16 cellular contexts compared by ENCODE assay signal in the genomic region with DNA sequence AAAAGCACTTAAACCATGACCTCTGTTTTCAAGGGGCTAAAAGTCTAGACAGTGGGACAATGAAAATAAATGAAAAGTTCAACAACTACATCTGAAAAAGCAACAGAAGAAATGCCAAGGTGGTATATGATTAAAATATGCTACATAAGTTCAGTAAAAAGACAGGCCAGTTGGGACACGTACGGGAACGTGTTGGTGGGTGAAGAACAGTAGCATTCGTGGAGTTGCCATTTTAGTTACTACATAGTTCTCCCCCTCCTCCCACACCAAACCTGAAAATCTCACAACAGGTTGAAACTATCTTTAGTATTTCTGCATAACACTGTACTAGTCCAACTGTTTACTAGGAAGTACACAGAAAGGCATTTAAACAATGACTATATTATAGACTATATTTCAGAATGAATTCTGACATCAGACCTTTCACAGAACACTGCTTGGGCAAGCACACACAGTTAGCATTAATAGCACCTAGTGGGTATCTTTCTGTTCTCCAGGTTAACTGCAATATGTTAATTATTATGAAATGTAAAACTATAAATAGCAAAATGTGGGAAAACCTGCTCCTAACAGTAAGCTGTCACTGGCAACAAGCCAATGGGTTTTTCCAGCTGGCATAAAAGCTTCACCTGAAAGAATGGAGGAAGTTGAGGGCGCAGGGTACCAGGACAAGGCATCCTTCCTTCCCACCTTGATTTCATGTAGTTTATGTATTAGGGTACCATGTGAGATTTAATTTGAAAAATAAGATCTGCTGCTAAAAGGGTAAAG.
DNase-seq lines count a peak whose midpoint lies in the region; ATAC-seq, FAIRE-seq and TF ChIP-seq lines count a peak whose summit lies in the region.
"Had no signal": no experiment of that assay in that cellular context is flagged by ENCODE, and none has a peak within 500 bp of the region (broad histone marks: within the 10 kb centered on the region; RNA-seq: fewer than 3 reads in every experiment).

No MANE protein-coding gene starts in this region.

- H2AFZ ChIP-seq in keratinocyte (ENCODE audit: control insufficient read depth, low read length): no peak overlapping the region

- H3K18ac ChIP-seq in mesendoderm (ENCODE audit: low read length): no peak overlapping the region

- POLR2A ChIA-PET in HEK293 (lab: Yijun Ruan, JAX): no interaction called here

- peaks cover 27% of the 10 kb centered on the region for H3K36me3 Mint-ChIP-seq in activated T-helper 17 cell treated with anti-CD3 and anti-CD28 coated beads, Interleukin-2, amount 50 U/mL, for 72 hours (ENCODE audit: low read depth)

- no peak overlapping the region for H2BK15ac ChIP-seq in mesendoderm (replicated peaks; ENCODE audit: low read depth)

- H4K20me1 ChIP-seq in keratinocyte (ENCODE audit: control insufficient read depth, extremely low read depth, insufficient read depth, low read length): no peaks in the 10 kb centered on the region

- no peak overlapping the region for H3K4me3 Mint-ChIP-seq in activated T-helper 17 cell treated with anti-CD3 and anti-CD28 coated beads, Interleukin-2, amount 50 U/mL, for 72 hours
- H3K4me3 Mint-ChIP-seq: T-cell had no signal

- H4K5ac ChIP-seq in mesendoderm (ENCODE audit: low read length): no peak overlapping the region

- H2BK120ac ChIP-seq in mesendoderm (ENCODE audit: low read depth, low read length): no peak overlapping the region

- dilution Hi-C loops in keratinocyte (cut with MboI; ENCODE audit: extremely low pct_ligation_motif_present, low sequenced_read_pairs): no loop called here

- no peak overlapping the region for H4K8ac ChIP-seq in mesendoderm (ENCODE audit: low read depth, low read length)

- H3K79me1 ChIP-seq in mesendoderm (ENCODE audit: low read length): no peaks in the 10 kb centered on the region

- CTCF ChIA-PET in HEK293 (lab: Yijun Ruan, JAX): interaction anchor here (0.6 kb wide), 1 partner anchor 1289 kb away, joined by 4 read pairs; no protein-coding TSS in a partner anchor

- FAIRE-seq in keratinocyte (lab: Jason Lieb, UNC): peak; percentile 34
- FAIRE-seq: A549, HTR-8/SVneo had no signal

- H3K23ac ChIP-seq in mesendoderm (ENCODE audit: low read length): no peak overlapping the region

- H3K27me3 Mint-ChIP-seq in activated T-helper 17 cell treated with anti-CD3 and anti-CD28 coated beads, Interleukin-2, amount 50 U/mL, for 72 hours: no peaks in the 10 kb centered on the region
- H3K27me3 Mint-ChIP-seq: T-cell had no signal

- no peak overlapping the region for H2AK5ac ChIP-seq in mesendoderm (ENCODE audit: low read length)

- H3K9ac ChIP-seq in keratinocyte (ENCODE audit: control insufficient read depth, extremely low read depth, insufficient read depth, low read length): no peak overlapping the region
- H3K9ac ChIP-seq in mesendoderm (ENCODE audit: low read length): no peak overlapping the region

- H3K36me3 ChIP-seq in HEK293 (ENCODE audit: control insufficient read depth in 2 of 2, insufficient read depth in 1 of 2, low read length in 2 of 2) (peaks cover 0 to 3% of the 10 kb centered on the region in 2 experiments; a peak in 1 of 3 replicates), keratinocyte (ENCODE audit: control insufficient read depth in 2 of 2, extremely low read depth in 1 of 2, insufficient read depth in 2 of 2, low read length in 2 of 2) (peaks cover 0 to 8% of the 10 kb centered on the region in 2 experiments), mesendoderm (ENCODE audit: control insufficient read depth, insufficient read depth, low read length) (no peaks in the 10 kb centered on the region)
- H3K36me3 ChIP-seq: HAP-1 had no signal

- DNase-seq in NCI-H2171 treated with DMSO at 0.1 percent for 48 hours (lab: John Stamatoyannopoulos, UW) (peak; percentile 15), NCI-H2171 (lab: John Stamatoyannopoulos, UW) (no peak), keratinocyte (ENCODE audit: low read depth, low spot score) (no peak), mesendoderm (no peak), medulla oblongata (ENCODE audit: extremely low spot score) (no peak)
- DNase-seq: NCI-H187, T-cell had no signal

- peak overlapping the region; percentile 29 for H3K27ac Mint-ChIP-seq in activated T-helper 17 cell treated with anti-CD3 and anti-CD28 coated beads, Interleukin-2, amount 50 U/mL, for 72 hours
- H3K27ac Mint-ChIP-seq: T-cell had no signal

- no peak overlapping the region for H3K27ac ChIP-seq in HEK293 (ENCODE audit: extremely low read depth, low read depth, low read length)
- H3K27ac ChIP-seq in keratinocyte (ENCODE audit: control insufficient read depth, insufficient read depth, low read length): no peak overlapping the region
- H3K27ac ChIP-seq in mesendoderm (ENCODE audit: low read depth, low read length): no peak overlapping the region
- H3K27ac ChIP-seq: A549, SK-N-MC had no signal

- H3K4me1 ChIP-seq in HEK293 (ENCODE audit: control insufficient read depth, insufficient read depth, low read length) (no peaks in the 10 kb centered on the region), keratinocyte (ENCODE audit: control insufficient read depth, extremely low read depth, insufficient read depth, low read length) (peaks cover 13% of the 10 kb centered on the region), mesendoderm (ENCODE audit: control insufficient read depth, low read depth, low read length) (no peaks in the 10 kb centered on the region)

- no peaks in the 10 kb centered on the region for H3K4me1 Mint-ChIP-seq in activated T-helper 17 cell treated with anti-CD3 and anti-CD28 coated beads, Interleukin-2, amount 50 U/mL, for 72 hours

- no peak overlapping the region for H3K56ac ChIP-seq in mesendoderm (ENCODE audit: low read length)

- peaks cover 4% of the 10 kb centered on the region for H3K9me1 ChIP-seq in keratinocyte (ENCODE audit: control insufficient read depth, extremely low read depth, insufficient read depth, low read length)

- H3K27me3 ChIP-seq in keratinocyte (ENCODE audit: control insufficient read depth, extremely low read depth, insufficient read depth, low read length): no peaks in the 10 kb centered on the region
- no peaks in the 10 kb centered on the region for H3K27me3 ChIP-seq in mesendoderm (ENCODE audit: insufficient read depth, low read length, poor library complexity)

- ATAC-seq in activated T-helper 17 cell treated with anti-CD3 and anti-CD28 coated beads, Interleukin-2, amount 50 U/mL, for 72 hours (replicated peaks): no peak
- no peak for ATAC-seq in HG03045 (IDR thresholded peaks at IDR 0.05; ENCODE audit: unreplicated experiment)
- ATAC-seq: A549, Panc1, Right ventricle myocardium inferior, T-cell had no signal

- H3K4me2 ChIP-seq in keratinocyte (ENCODE audit: control insufficient read depth, extremely low read depth, insufficient read depth, low read depth, low read length) (peak overlapping the region; percentile 50), mesendoderm (ENCODE audit: low read length) (no peak overlapping the region)
- H3K4me2 ChIP-seq: A549 had no signal

- WGBS in mesendoderm (ENCODE audit: extremely low coverage, insufficient coverage, low lambda C conversion rate): no CpG with 5 or more reads among the region's 5 CpGs

- TF ChIP-seq CTCF in HEK293 (tag by site-specific recombination; IDR thresholded peaks at IDR 0.05) (no peak), keratinocyte (optimal IDR thresholded peaks at IDR 0.05 in 1 of 3, IDR thresholded peaks at IDR 0.05 in 1 of 3, conservative IDR thresholded peaks at IDR 0.05 in 1 of 3; ENCODE audit: extremely low read depth in 1 of 3, insufficient read depth in 2 of 3, low read length in 3 of 3) (no peak)

- H3K9me3 ChIP-seq in HEK293 (ENCODE audit: control insufficient read depth, insufficient read depth, low read depth, low read length) (no peaks in the 10 kb centered on the region), keratinocyte (ENCODE audit: control insufficient read depth, low read depth, low read length) (no peaks in the 10 kb centered on the region)
- H3K9me3 ChIP-seq: A549, HAP-1 had no signal

- no peaks in the 10 kb centered on the region for H3K9me3 Mint-ChIP-seq in activated T-helper 17 cell treated with anti-CD3 and anti-CD28 coated beads, Interleukin-2, amount 50 U/mL, for 72 hours
- H3K9me3 Mint-ChIP-seq: T-cell had no signal

- no peak overlapping the region for H3K4me3 ChIP-seq in HEK293 (ENCODE audit: low read depth, low read length)
- H3K4me3 ChIP-seq in keratinocyte (ENCODE audit: control insufficient read depth in 2 of 3, extremely low read depth in 1 of 3, insufficient read depth in 2 of 3, low read depth in 1 of 3, low read length in 3 of 3): no peak overlapping the region
- H3K4me3 ChIP-seq in mesendoderm (ENCODE audit: low read length): no peak overlapping the region
- H3K4me3 ChIP-seq: A549, HAP-1, SK-N-MC had no signal

- H3K79me2 ChIP-seq in keratinocyte (ENCODE audit: control insufficient read depth, insufficient read depth, low read length) (no peaks in the 10 kb centered on the region), mesendoderm (ENCODE audit: control insufficient read depth, insufficient read depth, low read length) (no peaks in the 10 kb centered on the region)

- H2BK5ac ChIP-seq in mesendoderm (ENCODE audit: low read length): no peak overlapping the region

- H3K4ac ChIP-seq in mesendoderm (ENCODE audit: low read depth, low read length): no peak overlapping the region

TF ChIP-seq in HEK293, 187 proteins besides CTCF, POLR2A, EP300 and RAD21:
- TF ChIP-seq ZNF239 (tag by site-specific recombination; IDR thresholded peaks at IDR 0.05): no peak
- TF ChIP-seq SCRT2 (tag by site-specific recombination; IDR thresholded peaks at IDR 0.05): no peak
- no peak for TF ChIP-seq ZNF2 (tag by site-specific recombination; IDR thresholded peaks at IDR 0.05)
- TF ChIP-seq ZNF133 (tag by site-specific recombination; IDR thresholded peaks at IDR 0.05): peak; percentile 28; the same call in 1 of the 2 replicates
